In the genomic region with DNA sequence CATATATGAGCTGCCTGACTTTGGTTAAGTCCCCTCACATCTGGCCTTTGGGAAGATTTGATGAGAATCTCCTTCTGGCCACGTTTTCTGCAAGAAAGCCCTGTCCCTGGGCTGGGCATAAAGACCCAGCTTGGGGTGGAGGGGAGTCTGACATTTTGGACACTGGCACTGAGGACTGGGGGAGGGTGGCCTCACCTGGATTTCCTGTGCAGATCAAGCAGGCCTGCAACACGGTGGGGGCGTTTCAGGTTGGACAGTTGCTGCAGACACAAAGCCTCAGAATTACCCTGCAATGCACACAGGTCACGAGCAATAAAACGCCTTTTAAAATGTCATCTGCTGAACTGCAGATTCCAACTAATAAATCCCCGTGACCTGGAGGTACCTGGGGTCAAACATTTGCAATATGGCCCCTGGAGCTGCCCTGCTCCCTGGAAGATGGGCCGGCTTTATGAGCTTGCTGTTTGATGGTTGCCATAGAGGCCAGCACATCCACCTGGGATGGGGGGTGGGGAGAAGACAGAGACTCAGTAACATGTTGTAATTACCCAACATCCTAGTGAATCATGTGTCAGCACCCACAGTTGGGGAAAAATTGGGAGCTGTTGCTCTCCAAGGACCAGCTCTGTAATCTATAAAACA, we compare ENCODE assay signal across 24 cellular contexts.
"Had no signal": no experiment of that assay in that cellular context is flagged by ENCODE, and none has a peak within 500 bp of the region (broad histone marks: within the 10 kb centered on the region; RNA-seq: fewer than 3 reads in every experiment).

No MANE protein-coding gene starts in this region.

- H3K9me3 ChIP-seq: body of pancreas, heart right ventricle, right lobe of liver, testis, upper lobe of right lung had no signal

- ATAC-seq: activated CD4-positive, CD25-positive, alpha-beta regulatory T cell treated with anti-CD3 and anti-CD28 coated beads, Interleukin-2, amount 50 U/mL, for 24 hours; activated CD8-positive, alpha-beta memory T cell treated with anti-CD3 and anti-CD28 coated beads, Interleukin-2, amount 10 ng/mL, durations not matched to agents 7 days and 5 days; activated CD8-positive, alpha-beta T cell treated with anti-CD3 and anti-CD28 coated beads for 36 hours; body of pancreas; heart right ventricle; left colon; naive thymus-derived CD8-positive, alpha-beta T cell; stimulated activated naive B cell treated with anti-CD40 and anti-IgM and Interleukin-4, amounts not matched to agents 10 μg/mL and 1 μg/mL and 100 μg/mL, for 72 hours; upper lobe of right lung had no signal

- H3K4me3 ChIP-seq: body of pancreas, heart right ventricle, lung, right lobe of liver, skin epidermis, testis, upper lobe of right lung had no signal

- H3K27me3 ChIP-seq: body of pancreas, heart right ventricle, right lobe of liver, testis, upper lobe of right lung had no signal

- H3K4me3 Mint-ChIP-seq: activated CD4-positive, alpha-beta T cell treated with anti-CD3 and anti-CD28 coated beads, Interleukin-2, amount 10 ng/mL, durations not matched to agents 24 days and 14 days; activated CD8-positive, alpha-beta memory T cell treated with anti-CD3 and anti-CD28 coated beads, Interleukin-2, amount 10 ng/mL, durations not matched to agents 7 days and 5 days; activated CD8-positive, alpha-beta T cell treated with anti-CD3 and anti-CD28 coated beads for 36 hours; activated naive CD4-positive, alpha-beta T cell treated with anti-CD3 and anti-CD28 coated beads, Interleukin-2, amount 10 ng/mL, durations not matched to agents 7 days and 5 days; dendritic cell treated with granulocyte-macrophage colony-stimulating factor and Interleukin-4, amounts not matched to agents 40 ng/mL and 50 ng/mL, for 4 days; naive thymus-derived CD8-positive, alpha-beta T cell; stimulated activated naive B cell treated with anti-CD40 and anti-IgM and Interleukin-4, amounts not matched to agents 10 μg/mL and 1 μg/mL and 100 μg/mL, for 72 hours had no signal

- H3K9me3 Mint-ChIP-seq: activated CD4-positive, alpha-beta T cell treated with anti-CD3 and anti-CD28 coated beads, Interleukin-2, amount 10 ng/mL, durations not matched to agents 24 days and 14 days; activated CD8-positive, alpha-beta T cell treated with anti-CD3 and anti-CD28 coated beads for 36 hours; activated naive CD4-positive, alpha-beta T cell treated with anti-CD3 and anti-CD28 coated beads, Interleukin-2, amount 10 ng/mL, durations not matched to agents 7 days and 5 days; dendritic cell treated with granulocyte-macrophage colony-stimulating factor and Interleukin-4, amounts not matched to agents 40 ng/mL and 50 ng/mL, for 4 days; naive thymus-derived CD8-positive, alpha-beta T cell; stimulated activated naive B cell treated with anti-CD40 and anti-IgM and Interleukin-4, amounts not matched to agents 10 μg/mL and 1 μg/mL and 100 μg/mL, for 72 hours had no signal

- H3K27ac Mint-ChIP-seq: activated CD4-positive, alpha-beta T cell treated with anti-CD3 and anti-CD28 coated beads, Interleukin-2, amount 10 ng/mL, durations not matched to agents 24 days and 14 days; activated CD8-positive, alpha-beta memory T cell treated with anti-CD3 and anti-CD28 coated beads, Interleukin-2, amount 10 ng/mL, durations not matched to agents 7 days and 5 days; activated CD8-positive, alpha-beta T cell treated with anti-CD3 and anti-CD28 coated beads for 36 hours; activated naive CD4-positive, alpha-beta T cell treated with anti-CD3 and anti-CD28 coated beads, Interleukin-2, amount 10 ng/mL, durations not matched to agents 7 days and 5 days; dendritic cell treated with granulocyte-macrophage colony-stimulating factor and Interleukin-4, amounts not matched to agents 40 ng/mL and 50 ng/mL, for 4 days; naive thymus-derived CD8-positive, alpha-beta T cell; stimulated activated naive B cell treated with anti-CD40 and anti-IgM and Interleukin-4, amounts not matched to agents 10 μg/mL and 1 μg/mL and 100 μg/mL, for 72 hours had no signal

- H3K4me1 ChIP-seq: body of pancreas, parathyroid adenoma, right lobe of liver, testis, upper lobe of right lung had no signal

- H3K36me3 ChIP-seq: heart right ventricle, right lobe of liver, upper lobe of right lung had no signal

- H3K36me3 Mint-ChIP-seq: activated CD8-positive, alpha-beta memory T cell treated with anti-CD3 and anti-CD28 coated beads, Interleukin-2, amount 10 ng/mL, durations not matched to agents 7 days and 5 days; activated naive CD4-positive, alpha-beta T cell treated with anti-CD3 and anti-CD28 coated beads, Interleukin-2, amount 10 ng/mL, durations not matched to agents 7 days and 5 days; naive thymus-derived CD8-positive, alpha-beta T cell; stimulated activated naive B cell treated with anti-CD40 and anti-IgM and Interleukin-4, amounts not matched to agents 10 μg/mL and 1 μg/mL and 100 μg/mL, for 72 hours had no signal

- H3K27me3 Mint-ChIP-seq: activated CD4-positive, alpha-beta T cell treated with anti-CD3 and anti-CD28 coated beads, Interleukin-2, amount 10 ng/mL, durations not matched to agents 24 days and 14 days; activated CD8-positive, alpha-beta memory T cell treated with anti-CD3 and anti-CD28 coated beads, Interleukin-2, amount 10 ng/mL, durations not matched to agents 7 days and 5 days; activated CD8-positive, alpha-beta T cell treated with anti-CD3 and anti-CD28 coated beads for 36 hours; activated naive CD4-positive, alpha-beta T cell treated with anti-CD3 and anti-CD28 coated beads, Interleukin-2, amount 10 ng/mL, durations not matched to agents 7 days and 5 days; dendritic cell treated with granulocyte-macrophage colony-stimulating factor and Interleukin-4, amounts not matched to agents 40 ng/mL and 50 ng/mL, for 4 days; stimulated activated naive B cell treated with anti-CD40 and anti-IgM and Interleukin-4, amounts not matched to agents 10 μg/mL and 1 μg/mL and 100 μg/mL, for 72 hours had no signal

- H3K4me1 Mint-ChIP-seq: activated CD4-positive, alpha-beta T cell treated with anti-CD3 and anti-CD28 coated beads, Interleukin-2, amount 10 ng/mL, durations not matched to agents 24 days and 14 days; activated CD8-positive, alpha-beta memory T cell treated with anti-CD3 and anti-CD28 coated beads, Interleukin-2, amount 10 ng/mL, durations not matched to agents 7 days and 5 days; activated naive CD4-positive, alpha-beta T cell treated with anti-CD3 and anti-CD28 coated beads, Interleukin-2, amount 10 ng/mL, durations not matched to agents 7 days and 5 days; naive thymus-derived CD8-positive, alpha-beta T cell; stimulated activated naive B cell treated with anti-CD40 and anti-IgM and Interleukin-4, amounts not matched to agents 10 μg/mL and 1 μg/mL and 100 μg/mL, for 72 hours had no signal

- H3K27ac ChIP-seq: body of pancreas, heart right ventricle, parathyroid adenoma, right lobe of liver, skin epidermis, testis, upper lobe of right lung had no signal

- DNase-seq: activated CD4-positive, alpha-beta T cell treated with anti-CD3 and anti-CD28 coated beads, Interleukin-2, amount 10 ng/mL, durations not matched to agents 24 days and 14 days; activated CD8-positive, alpha-beta memory T cell treated with anti-CD3 and anti-CD28 coated beads, Interleukin-2, amount 10 ng/mL, durations not matched to agents 7 days and 5 days; activated CD8-positive, alpha-beta T cell treated with anti-CD3 and anti-CD28 coated beads for 36 hours; activated effector memory CD4-positive, alpha-beta T cell treated with anti-CD3 and anti-CD28 coated beads, Interleukin-2, amount 50 U/mL, for 16 hours; activated naive CD4-positive, alpha-beta T cell treated with anti-CD3 and anti-CD28 coated beads, Interleukin-2, amount 10 ng/mL, durations not matched to agents 7 days and 5 days; activated T-cell treated with anti-CD3 and anti-CD28 coated beads for 4 hours; body of pancreas; effector CD4-positive, alpha-beta T cell; erythroblast; foreskin fibroblast; heart right ventricle; left colon; naive thymus-derived CD8-positive, alpha-beta T cell; right lobe of liver; stimulated activated CD4-positive, alpha-beta T cell treated with anti-CD3 and anti-CD28 coated beads, Interleukin-2, amount 100 ng/mL, for 24 hours; stimulated activated CD8-positive, alpha-beta memory T cell treated with anti-CD3 and anti-CD28 coated beads, Interleukin-4, amount 100 ng/mL, for 48 hours; stimulated activated naive B cell treated with anti-CD40 and anti-IgM and Interleukin-4, amounts not matched to agents 10 μg/mL and 1 μg/mL and 100 μg/mL, for 72 hours; testis; upper lobe of right lung had no signal
